21 cellular contexts compared by ENCODE assay signal in the genomic region with DNA sequence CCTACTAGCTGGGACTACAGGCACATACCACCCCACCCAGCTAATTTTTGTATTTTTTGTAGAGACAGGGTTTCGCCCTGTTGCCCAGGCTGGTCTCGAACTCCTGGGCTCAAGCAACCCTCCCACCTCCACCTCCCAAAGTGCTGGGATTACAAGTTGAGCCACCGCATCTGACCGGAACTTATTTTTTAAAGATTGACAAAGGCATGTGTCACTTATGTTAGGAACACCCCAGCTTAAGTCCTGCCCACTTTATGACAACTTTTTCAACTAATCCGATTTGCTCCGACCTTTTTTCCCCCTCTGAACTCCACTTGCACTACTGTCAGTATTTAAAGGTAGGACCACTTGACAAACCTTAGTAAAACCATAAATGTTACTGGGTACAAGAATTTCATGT.
"Had no signal": no experiment of that assay in that cellular context is flagged by ENCODE, and none has a peak within 500 bp of the region (broad histone marks: within the 10 kb centered on the region; RNA-seq: fewer than 3 reads in every experiment).

No MANE protein-coding gene starts in this region.

- H3K27me3 ChIP-seq: foreskin keratinocyte, sigmoid colon, transverse colon had no signal

- ATAC-seq: foreskin keratinocyte; left lobe of liver; stimulated activated naive B cell treated with anti-CD40 and anti-IgM and Interleukin-4, amounts not matched to agents 10 μg/mL and 1 μg/mL and 100 μg/mL, for 72 hours; stimulated activated naive CD8-positive, alpha-beta T cell treated with anti-CD3 and anti-CD28 coated beads, Interleukin-15, amount 100 ng/mL, for 72 hours had no signal

- H3K4me1 Mint-ChIP-seq: stimulated activated naive B cell treated with anti-CD40 and anti-IgM and Interleukin-4, amounts not matched to agents 10 μg/mL and 1 μg/mL and 100 μg/mL, for 72 hours; stimulated activated naive CD8-positive, alpha-beta T cell treated with anti-CD3 and anti-CD28 coated beads, Interleukin-15, amount 100 ng/mL, for 72 hours had no signal

- H3K4me1 ChIP-seq: foreskin keratinocyte, parathyroid adenoma had no signal

- H3K36me3 ChIP-seq: sigmoid colon, thoracic aorta, transverse colon had no signal

- H3K36me3 Mint-ChIP-seq: stimulated activated naive B cell treated with anti-CD40 and anti-IgM and Interleukin-4, amounts not matched to agents 10 μg/mL and 1 μg/mL and 100 μg/mL, for 72 hours had no signal

- H3K9me3 ChIP-seq: psoas muscle, thoracic aorta, transverse colon had no signal

- H3K4me3 ChIP-seq: lung, sigmoid colon, skin epidermis, thoracic aorta, transverse colon had no signal

- H3K27ac ChIP-seq: foreskin keratinocyte, parathyroid adenoma, psoas muscle, transverse colon had no signal

- H2AFZ ChIP-seq: parathyroid adenoma had no signal

- DNase-seq: cerebellar nuclear complex; dermis blood vessel endothelial cell; foreskin keratinocyte; head of caudate nucleus; mesenchymal stem cell; midbrain; nephron progenitor cell; psoas muscle; retina; sigmoid colon; stimulated activated CD4-positive, alpha-beta T cell treated with anti-CD3 and anti-CD28 coated beads, Interleukin-2, amount 100 ng/mL, for 24 hours; stimulated activated CD4-positive, alpha-beta T cell treated with anti-CD3 and anti-CD28 coated beads, Interleukin-4, amount 100 ng/mL, for 4 hours; stimulated activated naive B cell treated with anti-CD40 and anti-IgM and Interleukin-4, amounts not matched to agents 10 μg/mL and 1 μg/mL and 100 μg/mL, for 72 hours; stimulated activated naive CD8-positive, alpha-beta T cell treated with anti-CD3 and anti-CD28 coated beads, Interleukin-15, amount 100 ng/mL, for 72 hours; substantia nigra; transverse colon had no signal

- H3K4me3 Mint-ChIP-seq: nephron progenitor cell; stimulated activated naive B cell treated with anti-CD40 and anti-IgM and Interleukin-4, amounts not matched to agents 10 μg/mL and 1 μg/mL and 100 μg/mL, for 72 hours; stimulated activated naive CD8-positive, alpha-beta T cell treated with anti-CD3 and anti-CD28 coated beads, Interleukin-15, amount 100 ng/mL, for 72 hours had no signal

- H3K27ac Mint-ChIP-seq: nephron progenitor cell had no signal

- H3K79me2 ChIP-seq: parathyroid adenoma had no signal
